ENCODE assay signal across 23 cellular contexts in genomic region chr6:11160199-11160598, GRCh38. TPM values are rescaled to one million over a fixed set of nuclear protein-coding genes. Genes with fewer than 3 reads are reported as not detected.
"Had no signal": no experiment of that assay in that cellular context is flagged by ENCODE, and none has a peak within 500 bp of the region (broad histone marks: within the 10 kb centered on the region; RNA-seq: fewer than 3 reads in every experiment).

No MANE protein-coding gene starts in this region.

- H3K27ac ChIP-seq: brain microvascular endothelial cell, coronary artery, esophagus squamous epithelium, gastroesophageal sphincter, heart left ventricle, left ventricle myocardium inferior, suprapubic skin, transverse colon, uterus had no signal

- H3K4me1 ChIP-seq: esophagus squamous epithelium, gastroesophageal sphincter, heart left ventricle, left ventricle myocardium inferior, suprapubic skin, uterus had no signal

- H3K4me3 ChIP-seq: coronary artery, esophagus squamous epithelium, gastroesophageal sphincter, heart left ventricle, left ventricle myocardium inferior, suprapubic skin, transverse colon, uterus had no signal

- H3K36me3 ChIP-seq: brain microvascular endothelial cell, esophagus squamous epithelium, gastroesophageal sphincter, heart left ventricle, left ventricle myocardium inferior, suprapubic skin, transverse colon, uterus had no signal

- DNase-seq: activated CD4-positive, alpha-beta T cell treated with anti-CD3 and anti-CD28 coated beads, Interleukin-2, amount 10 ng/mL, durations not matched to agents 7 days and 5 days; activated CD8-positive, alpha-beta memory T cell treated with anti-CD3 and anti-CD28 coated beads, Interleukin-2, amount 50 U/mL, for 4 hours; activated naive CD4-positive, alpha-beta T cell treated with anti-CD3 and anti-CD28 coated beads, Interleukin-2, amount 10 ng/mL, durations not matched to agents 7 days and 5 days; activated T-cell treated with anti-CD3 and anti-CD28 coated beads, Interleukin-2, amount 50 U/mL, for 4 hours; aorta; brain microvascular endothelial cell; esophagus squamous epithelium; heart left ventricle; kidney glomerular epithelial cell; left ventricle myocardium inferior; stimulated activated CD4-positive, alpha-beta T cell treated with anti-CD3 and anti-CD28 coated beads, Interleukin-12 subunit alpha, Interleukin-12 subunit beta, amount 100 ng/mL, for 4 hours; stimulated activated CD4-positive, alpha-beta T cell treated with anti-CD3 and anti-CD28 coated beads, Interleukin-1b, Interleukin-23, amount 100 ng/mL, for 48 hours; transverse colon; uterus had no signal

- H3K9me3 Mint-ChIP-seq: activated CD4-positive, alpha-beta T cell treated with anti-CD3 and anti-CD28 coated beads, Interleukin-2, amount 10 ng/mL, durations not matched to agents 7 days and 5 days; activated naive CD4-positive, alpha-beta T cell treated with anti-CD3 and anti-CD28 coated beads, Interleukin-2, amount 10 ng/mL, durations not matched to agents 7 days and 5 days; neural crest cell; stimulated activated naive CD8-positive, alpha-beta T cell treated with anti-CD3 and anti-CD28 coated beads, Interleukin-15, Interleukin-2, amounts not matched to agents 100 ng/mL and 50 ng/mL, for 24 hours had no signal

- H3K36me3 Mint-ChIP-seq: activated naive CD4-positive, alpha-beta T cell treated with anti-CD3 and anti-CD28 coated beads, Interleukin-2, amount 10 ng/mL, durations not matched to agents 7 days and 5 days had no signal

- H3K27me3 ChIP-seq: brain microvascular endothelial cell, esophagus squamous epithelium, gastroesophageal sphincter, heart left ventricle, suprapubic skin, transverse colon, uterus had no signal

- H3K27ac Mint-ChIP-seq: activated CD4-positive, alpha-beta T cell treated with anti-CD3 and anti-CD28 coated beads, Interleukin-2, amount 10 ng/mL, durations not matched to agents 7 days and 5 days; activated naive CD4-positive, alpha-beta T cell treated with anti-CD3 and anti-CD28 coated beads, Interleukin-2, amount 10 ng/mL, durations not matched to agents 7 days and 5 days; progenitor cell of endocrine pancreas; stimulated activated naive CD8-positive, alpha-beta T cell treated with anti-CD3 and anti-CD28 coated beads, Interleukin-15, Interleukin-2, amounts not matched to agents 100 ng/mL and 50 ng/mL, for 24 hours had no signal

- ATAC-seq: activated CD4-positive, CD25-positive, alpha-beta regulatory T cell treated with anti-CD3 and anti-CD28 coated beads, Interleukin-2, amount 50 U/mL, for 24 hours; activated T-cell treated with anti-CD3 and anti-CD28 coated beads, Interleukin-2, amount 50 U/mL, for 4 hours; gastroesophageal sphincter; heart left ventricle had no signal

- H3K9me3 ChIP-seq: gastroesophageal sphincter, left ventricle myocardium inferior, suprapubic skin, uterus had no signal

- H3K4me3 Mint-ChIP-seq: activated CD4-positive, alpha-beta T cell treated with anti-CD3 and anti-CD28 coated beads, Interleukin-2, amount 10 ng/mL, durations not matched to agents 7 days and 5 days; activated naive CD4-positive, alpha-beta T cell treated with anti-CD3 and anti-CD28 coated beads, Interleukin-2, amount 10 ng/mL, durations not matched to agents 7 days and 5 days; activated T-cell treated with anti-CD3 and anti-CD28 coated beads, Interleukin-2, amount 50 U/mL, for 4 hours; neural crest cell; stimulated activated naive CD8-positive, alpha-beta T cell treated with anti-CD3 and anti-CD28 coated beads, Interleukin-15, Interleukin-2, amounts not matched to agents 100 ng/mL and 50 ng/mL, for 24 hours had no signal

RNA-seq across cellular contexts. Expression of gene ERVFRD-1, which starts 48.7 kb away (rescaled TPM):
- total RNA-seq: activated CD4-positive, alpha-beta T cell treated with anti-CD3 and anti-CD28 coated beads, Interleukin-2, amount 10 ng/mL, durations not matched to agents 7 days and 5 days; activated T-cell treated with anti-CD3 and anti-CD28 coated beads, Interleukin-2, amount 50 U/mL, for 4 hours; left ventricle myocardium inferior; neural crest cell; osteoblast; progenitor cell of endocrine pancreas; suprapubic skin; T-helper 1 cell treated with Interleukin-12 subunit alpha and Interleukin-12 subunit beta and Interleukin-4 antibody, amounts not matched to agents 30 ng/mL and 1 ng/mL, for 36 hours; transverse colon had no signal
- polyA plus RNA-seq: aorta had no signal
